Comparison of ENCODE assay signal across 9 cellular contexts in genomic region chr1:94384485-94385353, GRCh38. TPM values are rescaled to one million over a fixed set of nuclear protein-coding genes. Genes with fewer than 3 reads are reported as not detected.
DNase-seq lines count a peak whose midpoint lies in the region; ATAC-seq and TF ChIP-seq lines count a peak whose summit lies in the region.
"Had no signal": no experiment of that assay in that cellular context is flagged by ENCODE, and none has a peak within 500 bp of the region (broad histone marks: within the 10 kb centered on the region; RNA-seq: fewer than 3 reads in every experiment).

No MANE protein-coding gene starts in this region.

- POLR2A ChIA-PET in PC-3 (lab: Charles Lee; ENCODE audit: unreplicated experiment) = no interaction called here
- POLR2A ChIA-PET in HEK293T (lab: Yijun Ruan, JAX) = no interaction called here

- H3K4me2 ChIP-seq in PC-3 (ENCODE audit: low read length) = no peak overlapping the region

- no peaks in the 10 kb centered on the region for H3K36me3 Mint-ChIP-seq in activated T-cell treated with anti-CD3 and anti-CD28 coated beads, Interleukin-2, amount 50 U/mL, for 4 hours (ENCODE audit: insufficient read depth)

- H3K4me1 ChIP-seq in PC-3 (ENCODE audit: insufficient read depth, low read length) = peaks cover 17% of the 10 kb centered on the region
- H3K4me1 ChIP-seq: breast epithelium had no signal

- peak; percentile 12 to 16 for ATAC-seq in activated T-cell treated with anti-CD3 and anti-CD28 coated beads, Interleukin-2, amount 50 U/mL, for 4 hours
- ATAC-seq in PC-3 (no peak), esophagus mucosa (peak; percentile 60)
- peak; percentile 4 for ATAC-seq in stimulated activated naive CD8-positive, alpha-beta T cell treated with anti-CD3 and anti-CD28 coated beads, Interleukin-15, Interleukin-2, amounts not matched to agents 100 U/mL and 50 U/mL, for 24 hours

- peak overlapping the region; percentile 27 for H3K4me3 Mint-ChIP-seq in activated T-cell treated with anti-CD3 and anti-CD28 coated beads, Interleukin-2, amount 50 U/mL, for 4 hours

- no peak overlapping the region for H3K4me3 ChIP-seq in PC-3 (ENCODE audit: low read length)
- H3K4me3 ChIP-seq: breast epithelium had no signal

- BruUV-seq in PC-3 (replicated peaks; lab: Mats Ljungman, UMichigan) = no TSS peak

- no peaks in the 10 kb centered on the region for H4K20me1 ChIP-seq in PC-3 (ENCODE audit: low read length)

- no peaks in the 10 kb centered on the region for H3K36me3 ChIP-seq in PC-3 (ENCODE audit: low read depth, low read length)
- H3K36me3 ChIP-seq: breast epithelium had no signal

- no peaks in the 10 kb centered on the region for H3K9me3 ChIP-seq in PC-3 (ENCODE audit: low read length)
- H3K9me3 ChIP-seq: breast epithelium had no signal

- H2AFZ ChIP-seq in PC-3 (ENCODE audit: low read length) = peak overlapping the region; percentile 18; the same call in 1 of the 2 replicates

- H3K9ac ChIP-seq in PC-3 (ENCODE audit: low read length) = no peak overlapping the region

- H3K9me2 ChIP-seq in PC-3 (replicated peaks; ENCODE audit: low read length) = no peaks in the 10 kb centered on the region

- H3K27ac ChIP-seq in PC-3 (ENCODE audit: low read length) = 0 out of 2 replicates have a peak overlapping the region, but pooled peaks have one; percentile 16
- H3K27ac ChIP-seq: breast epithelium had no signal

- no peak for DNase-seq in activated T-cell treated with anti-CD3 and anti-CD28 coated beads, Interleukin-2, amount 50 U/mL, for 4 hours
- DNase-seq in activated T-cell treated with anti-CD3 and anti-CD28 coated beads, Interleukin-2, amount 50 U/mL, for 1 hour = no peak
- DNase-seq in PC-3 = peak; percentile 6
- DNase-seq in stimulated activated naive CD8-positive, alpha-beta T cell treated with anti-CD3 and anti-CD28 coated beads, Interleukin-15, Interleukin-2, amounts not matched to agents 100 U/mL and 50 U/mL, for 24 hours = peak; percentile 6
- DNase-seq in HEK293T (ENCODE audit: extremely low spot score) = no peak
- DNase-seq in islet precursor cell = no peak
- DNase-seq in foreskin melanocyte = no peak

- no peaks in the 10 kb centered on the region for H3K27me3 Mint-ChIP-seq in activated T-cell treated with anti-CD3 and anti-CD28 coated beads, Interleukin-2, amount 50 U/mL, for 4 hours (ENCODE audit: low read depth)

- intact Hi-C loops in PC-3 (cut with micrococcal nuclease) = no loop called here

- CTCF ChIA-PET in PC-3 (lab: Charles Lee) (interaction anchor here (0.6 kb wide), 1 partner anchor 16 kb away, joined by 3 read pairs; no protein-coding TSS in a partner anchor), HEK293T (lab: Yijun Ruan, JAX) (interaction anchor here (0.7 kb wide), 2 partner anchors 9 to 32 kb away, joined by 3 to 4 read pairs; no protein-coding TSS in a partner anchor)

- no peaks in the 10 kb centered on the region for H3K79me2 ChIP-seq in PC-3 (ENCODE audit: low read length)

- peaks cover 22% of the 10 kb centered on the region for H3K4me1 Mint-ChIP-seq in activated T-cell treated with anti-CD3 and anti-CD28 coated beads, Interleukin-2, amount 50 U/mL, for 4 hours (ENCODE audit: low read depth)

- no peaks in the 10 kb centered on the region for H3F3A ChIP-seq in PC-3 (ENCODE audit: low read length, unreplicated experiment)

- peaks cover 7% of the 10 kb centered on the region for H3K9me3 Mint-ChIP-seq in activated T-cell treated with anti-CD3 and anti-CD28 coated beads, Interleukin-2, amount 50 U/mL, for 4 hours

- no peaks in the 10 kb centered on the region for H3K27me3 ChIP-seq in PC-3 (ENCODE audit: low read length)
- H3K27me3 ChIP-seq: breast epithelium had no signal

- TF ChIP-seq CTCF in PC-3 (conservative IDR thresholded peaks at IDR 0.05; ENCODE audit: low read depth, low read length) = no peak

TF ChIP-seq in HEK293T, 16 proteins besides CTCF, POLR2A, EP300 and RAD21:
- TF ChIP-seq SP1 (IDR thresholded peaks at IDR 0.05) (no peak), FOXM1 (IDR thresholded peaks at IDR 0.05; ENCODE audit: borderline replicate concordance) (no peak), HDGF (IDR thresholded peaks at IDR 0.05; ENCODE audit: borderline replicate concordance) (no peak), SUZ12 (IDR thresholded peaks at IDR 0.05) (no peak), BHLHE40 (IDR thresholded peaks at IDR 0.05; ENCODE audit: borderline replicate concordance) (no peak), L3MBTL2 (conservative IDR thresholded peaks at IDR 0.05) (no peak), ELF4 (IDR thresholded peaks at IDR 0.05) (no peak), LEF1 (IDR thresholded peaks at IDR 0.05; ENCODE audit: borderline replicate concordance) (no peak), FOXA1 (IDR thresholded peaks at IDR 0.05) (no peak)

RNA-seq across cellular contexts. Expression of gene ABCD3, which starts 33.5 kb away (rescaled TPM):
- 100 to 1,000 TPM in 1 of 3 donors, 10 to 100 TPM in 2; 43.9 to 127 (median 72.6) TPM for total RNA-seq in activated T-cell treated with anti-CD3 and anti-CD28 coated beads, Interleukin-2, amount 50 U/mL, for 4 hours
- total RNA-seq in PC-3 (2014; rRNA removed) = 31.7 and 36.3 TPM in 2 replicates
- total RNA-seq in esophagus mucosa = 30.3 TPM

Comparison
In these comparisons a context has a peak if more than half of its experiments do, and no peak if none do; other contexts are left out.
1. DNase-seq: peak in PC-3 (single experiment) and stimulated activated naive CD8-positive, alpha-beta T cell treated with anti-CD3 and anti-CD28 coated beads, Interleukin-15, Interleukin-2, amounts not matched to agents 100 U/mL and 50 U/mL, for 24 hours (single experiment); none in activated T-cell treated with anti-CD3 and anti-CD28 coated beads, Interleukin-2, amount 50 U/mL, for 4 hours (single experiment), activated T-cell treated with anti-CD3 and anti-CD28 coated beads, Interleukin-2, amount 50 U/mL, for 1 hour (single experiment), HEK293T (single experiment), islet precursor cell (single experiment) and foreskin melanocyte (single experiment).